In genomic region chr6:41939091-41939847, GRCh38 we compare ENCODE assay signal across 1 cellular context.
TF ChIP-seq lines count a peak whose summit lies in the region.

No MANE protein-coding gene starts in this region.

TF ChIP-seq in HEK293, 187 proteins besides CTCF, POLR2A, EP300 and RAD21 (continued from another document and continues in another):
- TF ChIP-seq, protein P1, sequence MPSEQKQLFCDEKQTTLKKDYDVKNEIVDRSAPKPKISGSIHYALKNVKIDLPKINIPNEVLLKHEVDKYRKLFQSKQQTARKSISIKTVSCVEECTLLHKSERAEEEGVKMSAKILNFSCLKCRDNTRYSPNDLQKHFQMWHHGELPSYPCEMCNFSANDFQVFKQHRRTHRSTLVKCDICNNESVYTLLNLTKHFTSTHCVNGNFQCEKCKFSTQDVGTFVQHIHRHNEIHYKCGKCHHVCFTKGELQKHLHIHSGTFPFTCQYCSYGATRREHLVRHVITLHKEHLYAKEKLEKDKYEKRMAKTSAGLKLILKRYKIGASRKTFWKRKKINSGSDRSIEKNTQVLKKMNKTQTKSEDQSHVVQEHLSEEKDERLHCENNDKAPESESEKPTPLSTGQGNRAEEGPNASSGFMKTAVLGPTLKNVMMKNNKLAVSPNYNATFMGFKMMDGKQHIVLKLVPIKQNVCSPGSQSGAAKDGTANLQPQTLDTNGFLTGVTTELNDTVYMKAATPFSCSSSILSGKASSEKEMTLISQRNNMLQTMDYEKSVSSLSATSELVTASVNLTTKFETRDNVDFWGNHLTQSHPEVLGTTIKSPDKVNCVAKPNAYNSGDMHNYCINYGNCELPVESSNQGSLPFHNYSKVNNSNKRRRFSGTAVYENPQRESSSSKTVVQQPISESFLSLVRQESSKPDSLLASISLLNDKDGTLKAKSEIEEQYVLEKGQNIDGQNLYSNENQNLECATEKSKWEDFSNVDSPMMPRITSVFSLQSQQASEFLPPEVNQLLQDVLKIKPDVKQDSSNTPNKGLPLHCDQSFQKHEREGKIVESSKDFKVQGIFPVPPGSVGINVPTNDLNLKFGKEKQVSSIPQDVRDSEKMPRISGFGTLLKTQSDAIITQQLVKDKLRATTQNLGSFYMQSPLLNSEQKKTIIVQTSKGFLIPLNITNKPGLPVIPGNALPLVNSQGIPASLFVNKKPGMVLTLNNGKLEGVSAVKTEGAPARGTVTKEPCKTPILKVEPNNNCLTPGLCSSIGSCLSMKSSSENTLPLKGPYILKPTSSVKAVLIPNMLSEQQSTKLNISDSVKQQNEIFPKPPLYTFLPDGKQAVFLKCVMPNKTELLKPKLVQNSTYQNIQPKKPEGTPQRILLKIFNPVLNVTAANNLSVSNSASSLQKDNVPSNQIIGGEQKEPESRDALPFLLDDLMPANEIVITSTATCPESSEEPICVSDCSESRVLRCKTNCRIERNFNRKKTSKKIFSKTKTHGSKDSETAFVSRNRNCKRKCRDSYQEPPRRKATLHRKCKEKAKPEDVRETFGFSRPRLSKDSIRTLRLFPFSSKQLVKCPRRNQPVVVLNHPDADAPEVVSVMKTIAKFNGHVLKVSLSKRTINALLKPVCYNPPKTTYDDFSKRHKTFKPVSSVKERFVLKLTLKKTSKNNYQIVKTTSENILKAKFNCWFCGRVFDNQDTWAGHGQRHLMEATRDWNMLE (tag by site-specific recombination; conservative IDR thresholded peaks at IDR 0.05; ENCODE audit: low read depth) = no peak
- TF ChIP-seq ZNF248 (tag by site-specific recombination; IDR thresholded peaks at IDR 0.05) (no peak), PBX3 (CRISPR knock-in tag; IDR thresholded peaks at IDR 0.05) (no peak), ZNF266 (tag by site-specific recombination; IDR thresholded peaks at IDR 0.05; ENCODE audit: low read depth) (no peak), ZNF433 (tag by site-specific recombination; IDR thresholded peaks at IDR 0.05; ENCODE audit: low read depth) (no peak), ZNF549 (tag by site-specific recombination; IDR thresholded peaks at IDR 0.05) (no peak), ZBTB48 (tag by site-specific recombination; IDR thresholded peaks at IDR 0.05) (peak; percentile 54; the same call in 1 of the 2 replicates), SETDB1 (IDR thresholded peaks at IDR 0.05; ENCODE audit: insufficient read length, low read length) (no peak), ZNF121 (tag by site-specific recombination; IDR thresholded peaks at IDR 0.05) (no peak), ZNF600 (tag by site-specific recombination; IDR thresholded peaks at IDR 0.05) (0 out of 2 replicates have a peak, but pooled peaks have one; percentile 79), ZNF837 (tag by site-specific recombination; IDR thresholded peaks at IDR 0.05) (no peak), ZNF560 (tag by site-specific recombination; IDR thresholded peaks at IDR 0.05; ENCODE audit: borderline replicate concordance) (no peak), ZNF747 (tag by site-specific recombination; IDR thresholded peaks at IDR 0.05) (no peak), FEZF1 (tag by site-specific recombination; IDR thresholded peaks at IDR 0.05) (no peak), ZNF473 (tag by site-specific recombination; IDR thresholded peaks at IDR 0.05) (no peak), ZNF112 (tag by site-specific recombination; IDR thresholded peaks at IDR 0.05) (no peak), ZNF184 (tag by site-specific recombination; IDR thresholded peaks at IDR 0.05) (no peak), ZNF404 (tag by site-specific recombination; IDR thresholded peaks at IDR 0.05) (no peak), ZNF133 (tag by site-specific recombination; IDR thresholded peaks at IDR 0.05) (no peak), ZNF768 (tag by site-specific recombination; IDR thresholded peaks at IDR 0.05) (no peak), KLF16 (tag by site-specific recombination; IDR thresholded peaks at IDR 0.05) (no peak), ZBTB6 (tag by site-specific recombination; IDR thresholded peaks at IDR 0.05) (no peak), ZNF423 (tag by site-specific recombination; IDR thresholded peaks at IDR 0.05) (no peak), ZNF10 (tag by site-specific recombination; IDR thresholded peaks at IDR 0.05) (no peak), ZNF791 (tag by site-specific recombination; IDR thresholded peaks at IDR 0.05) (no peak), ZNF280C (tag by site-specific recombination; IDR thresholded peaks at IDR 0.05) (no peak), TCF7L2 (IDR thresholded peaks at IDR 0.05; ENCODE audit: borderline replicate concordance, low read depth, low read length) (no peak), ZNF23 (tag by site-specific recombination; IDR thresholded peaks at IDR 0.05; ENCODE audit: borderline replicate concordance) (no peak), BCL11A (tag by site-specific recombination; IDR thresholded peaks at IDR 0.05; ENCODE audit: low read depth) (no peak), ZNF214 (tag by site-specific recombination; IDR thresholded peaks at IDR 0.05; ENCODE audit: borderline replicate concordance) (no peak), ZNF324 (tag by site-specific recombination; IDR thresholded peaks at IDR 0.05) (no peak), GLIS2 (tag by site-specific recombination; IDR thresholded peaks at IDR 0.05) (no peak), ZNF785 (tag by site-specific recombination; IDR thresholded peaks at IDR 0.05) (no peak)
- TF ChIP-seq, protein P2, sequence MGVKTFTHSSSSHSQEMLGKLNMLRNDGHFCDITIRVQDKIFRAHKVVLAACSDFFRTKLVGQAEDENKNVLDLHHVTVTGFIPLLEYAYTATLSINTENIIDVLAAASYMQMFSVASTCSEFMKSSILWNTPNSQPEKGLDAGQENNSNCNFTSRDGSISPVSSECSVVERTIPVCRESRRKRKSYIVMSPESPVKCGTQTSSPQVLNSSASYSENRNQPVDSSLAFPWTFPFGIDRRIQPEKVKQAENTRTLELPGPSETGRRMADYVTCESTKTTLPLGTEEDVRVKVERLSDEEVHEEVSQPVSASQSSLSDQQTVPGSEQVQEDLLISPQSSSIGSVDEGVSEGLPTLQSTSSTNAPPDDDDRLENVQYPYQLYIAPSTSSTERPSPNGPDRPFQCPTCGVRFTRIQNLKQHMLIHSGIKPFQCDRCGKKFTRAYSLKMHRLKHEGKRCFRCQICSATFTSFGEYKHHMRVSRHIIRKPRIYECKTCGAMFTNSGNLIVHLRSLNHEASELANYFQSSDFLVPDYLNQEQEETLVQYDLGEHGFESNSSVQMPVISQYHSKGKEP (tag by site-specific recombination; IDR thresholded peaks at IDR 0.05) = no peak
- TF ChIP-seq, protein P3, sequence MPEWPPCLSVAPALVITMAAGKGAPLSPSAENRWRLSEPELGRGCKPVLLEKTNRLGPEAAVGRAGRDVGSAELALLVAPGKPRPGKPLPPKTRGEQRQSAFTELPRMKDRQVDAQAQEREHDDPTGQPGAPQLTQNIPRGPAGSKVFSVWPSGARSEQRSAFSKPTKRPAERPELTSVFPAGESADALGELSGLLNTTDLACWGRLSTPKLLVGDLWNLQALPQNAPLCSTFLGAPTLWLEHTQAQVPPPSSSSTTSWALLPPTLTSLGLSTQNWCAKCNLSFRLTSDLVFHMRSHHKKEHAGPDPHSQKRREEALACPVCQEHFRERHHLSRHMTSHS (tag by site-specific recombination; IDR thresholded peaks at IDR 0.05) = no peak
- TF ChIP-seq, protein P4, sequence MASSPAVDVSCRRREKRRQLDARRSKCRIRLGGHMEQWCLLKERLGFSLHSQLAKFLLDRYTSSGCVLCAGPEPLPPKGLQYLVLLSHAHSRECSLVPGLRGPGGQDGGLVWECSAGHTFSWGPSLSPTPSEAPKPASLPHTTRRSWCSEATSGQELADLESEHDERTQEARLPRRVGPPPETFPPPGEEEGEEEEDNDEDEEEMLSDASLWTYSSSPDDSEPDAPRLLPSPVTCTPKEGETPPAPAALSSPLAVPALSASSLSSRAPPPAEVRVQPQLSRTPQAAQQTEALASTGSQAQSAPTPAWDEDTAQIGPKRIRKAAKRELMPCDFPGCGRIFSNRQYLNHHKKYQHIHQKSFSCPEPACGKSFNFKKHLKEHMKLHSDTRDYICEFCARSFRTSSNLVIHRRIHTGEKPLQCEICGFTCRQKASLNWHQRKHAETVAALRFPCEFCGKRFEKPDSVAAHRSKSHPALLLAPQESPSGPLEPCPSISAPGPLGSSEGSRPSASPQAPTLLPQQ (tag by site-specific recombination; IDR thresholded peaks at IDR 0.05) = peak; percentile 95
- TF ChIP-seq, protein P5, sequence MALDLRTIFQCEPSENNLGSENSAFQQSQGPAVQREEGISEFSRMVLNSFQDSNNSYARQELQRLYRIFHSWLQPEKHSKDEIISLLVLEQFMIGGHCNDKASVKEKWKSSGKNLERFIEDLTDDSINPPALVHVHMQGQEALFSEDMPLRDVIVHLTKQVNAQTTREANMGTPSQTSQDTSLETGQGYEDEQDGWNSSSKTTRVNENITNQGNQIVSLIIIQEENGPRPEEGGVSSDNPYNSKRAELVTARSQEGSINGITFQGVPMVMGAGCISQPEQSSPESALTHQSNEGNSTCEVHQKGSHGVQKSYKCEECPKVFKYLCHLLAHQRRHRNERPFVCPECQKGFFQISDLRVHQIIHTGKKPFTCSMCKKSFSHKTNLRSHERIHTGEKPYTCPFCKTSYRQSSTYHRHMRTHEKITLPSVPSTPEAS (tag by site-specific recombination; IDR thresholded peaks at IDR 0.05) = no peak
- TF ChIP-seq, protein P6, sequence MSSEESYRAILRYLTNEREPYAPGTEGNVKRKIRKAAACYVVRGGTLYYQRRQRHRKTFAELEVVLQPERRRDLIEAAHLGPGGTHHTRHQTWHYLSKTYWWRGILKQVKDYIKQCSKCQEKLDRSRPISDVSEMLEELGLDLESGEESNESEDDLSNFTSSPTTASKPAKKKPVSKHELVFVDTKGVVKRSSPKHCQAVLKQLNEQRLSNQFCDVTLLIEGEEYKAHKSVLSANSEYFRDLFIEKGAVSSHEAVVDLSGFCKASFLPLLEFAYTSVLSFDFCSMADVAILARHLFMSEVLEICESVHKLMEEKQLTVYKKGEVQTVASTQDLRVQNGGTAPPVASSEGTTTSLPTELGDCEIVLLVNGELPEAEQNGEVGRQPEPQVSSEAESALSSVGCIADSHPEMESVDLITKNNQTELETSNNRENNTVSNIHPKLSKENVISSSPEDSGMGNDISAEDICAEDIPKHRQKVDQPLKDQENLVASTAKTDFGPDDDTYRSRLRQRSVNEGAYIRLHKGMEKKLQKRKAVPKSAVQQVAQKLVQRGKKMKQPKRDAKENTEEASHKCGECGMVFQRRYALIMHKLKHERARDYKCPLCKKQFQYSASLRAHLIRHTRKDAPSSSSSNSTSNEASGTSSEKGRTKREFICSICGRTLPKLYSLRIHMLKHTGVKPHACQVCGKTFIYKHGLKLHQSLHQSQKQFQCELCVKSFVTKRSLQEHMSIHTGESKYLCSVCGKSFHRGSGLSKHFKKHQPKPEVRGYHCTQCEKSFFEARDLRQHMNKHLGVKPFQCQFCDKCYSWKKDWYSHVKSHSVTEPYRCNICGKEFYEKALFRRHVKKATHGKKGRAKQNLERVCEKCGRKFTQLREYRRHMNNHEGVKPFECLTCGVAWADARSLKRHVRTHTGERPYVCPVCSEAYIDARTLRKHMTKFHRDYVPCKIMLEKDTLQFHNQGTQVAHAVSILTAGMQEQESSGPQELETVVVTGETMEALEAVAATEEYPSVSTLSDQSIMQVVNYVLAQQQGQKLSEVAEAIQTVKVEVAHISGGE (tag by site-specific recombination; conservative IDR thresholded peaks at IDR 0.05; ENCODE audit: low read depth) = no peak
